ENCODE assay signal across 8 cellular contexts in genomic region chr1:6440198-6441126, GRCh38. TPM values are rescaled to one million over a fixed set of nuclear protein-coding genes. Genes with fewer than 3 reads are reported as not detected.
DNase-seq lines count a peak whose midpoint lies in the region; TF ChIP-seq lines count a peak whose summit lies in the region.

No MANE protein-coding gene starts in this region.

- peak overlapping the region; percentile 42 for H3K4me3 ChIP-seq in left ventricle myocardium inferior

- no peaks in the 10 kb centered on the region for H3K9me3 ChIP-seq in left ventricle myocardium inferior (replicated peaks)

- H3K4me1 ChIP-seq in left ventricle myocardium inferior = peaks cover 8% of the 10 kb centered on the region

- peak; percentile 49 for TF ChIP-seq CTCF in left ventricle myocardium inferior (IDR thresholded peaks at IDR 0.05; ENCODE audit: borderline replicate concordance)

- H3K27ac ChIP-seq in left ventricle myocardium inferior (replicated peaks) = no peak overlapping the region

- intact Hi-C loops in left ventricle myocardium inferior (cut with micrococcal nuclease) = no loop called here

- DNase-seq in NCI-H2081 (lab: John Stamatoyannopoulos, UW) (peak; percentile 31 to 46), NCI-H2081 treated with DMSO at 0.1 percent for 48 hours (lab: John Stamatoyannopoulos, UW) (no peak), NOMO-1 treated with DMSO at 0.1 percent for 48 hours (lab: John Stamatoyannopoulos, UW; ENCODE audit: unreplicated experiment) (peak; percentile 11), left ventricle myocardium inferior (no peak), COLO829 (ENCODE audit: low spot score) (no peak), cerebellar nuclear complex (lab: John Stamatoyannopoulos, UW) (no peak)
- DNase-seq in activated T-helper 1 cell treated with anti-CD3 and anti-CD28 coated beads, Interleukin-2, amount 50 U/mL, for 16 hours (ENCODE audit: low read depth in 1 of 2, low spot score in 1 of 2) = peak; percentile 51 to 65
- DNase-seq in stimulated activated CD4-positive, alpha-beta T cell treated with anti-CD3 and anti-CD28 coated beads, Interleukin-1b, Interleukin-23, amount 100 ng/mL, for 48 hours = peak; percentile 74

- H3K36me3 ChIP-seq in left ventricle myocardium inferior = no peaks in the 10 kb centered on the region

- H3K27me3 ChIP-seq in left ventricle myocardium inferior (ENCODE audit: low read depth) = peaks cover 83% of the 10 kb centered on the region

RNA-seq across cellular contexts. Expression of gene ESPN, which starts 15.9 kb away (rescaled TPM):
- 0.41 TPM for total RNA-seq in left ventricle myocardium inferior

RNA-seq across cellular contexts. Expression of gene HES2, which starts 20.7 kb away (rescaled TPM):
- total RNA-seq in left ventricle myocardium inferior = not detected

RNA-seq across cellular contexts. Expression of gene TNFRSF25, which starts 25.5 kb away (rescaled TPM):
- 12.6 TPM for total RNA-seq in left ventricle myocardium inferior

RNA-seq across cellular contexts. Expression of gene ACOT7, which starts 46.9 kb away (rescaled TPM):
- total RNA-seq in left ventricle myocardium inferior = 8.6 TPM

RNA-seq across cellular contexts. Expression of gene PLEKHG5, which starts 51.0 kb away (rescaled TPM):
- total RNA-seq in left ventricle myocardium inferior = 16.2 TPM

Comparison
In these comparisons a context has a peak if more than half of its experiments do, and no peak if none do; other contexts are left out.
1. DNase-seq: peak in NCI-H2081 (2 of 2), NOMO-1 treated with DMSO at 0.1 percent for 48 hours (single experiment), activated T-helper 1 cell treated with anti-CD3 and anti-CD28 coated beads, Interleukin-2, amount 50 U/mL, for 16 hours (2 of 2) and stimulated activated CD4-positive, alpha-beta T cell treated with anti-CD3 and anti-CD28 coated beads, Interleukin-1b, Interleukin-23, amount 100 ng/mL, for 48 hours (single experiment); none in NCI-H2081 treated with DMSO at 0.1 percent for 48 hours (single experiment), left ventricle myocardium inferior (single experiment), COLO829 (single experiment) and cerebellar nuclear complex (0 of 2).